ENCODE assay signal across 3 cellular contexts in genomic region chr5:156848447-156848846, GRCh38. TPM values are rescaled to one million over a fixed set of nuclear protein-coding genes. Genes with fewer than 3 reads are reported as not detected.
"Had no signal": no experiment of that assay in that cellular context is flagged by ENCODE, and none has a peak within 500 bp of the region (broad histone marks: within the 10 kb centered on the region; RNA-seq: fewer than 3 reads in every experiment).

No MANE protein-coding gene starts in this region.

RNA-seq across cellular contexts. Expression of gene PPP1R2B, which starts 1.6 kb away (rescaled TPM):
- total RNA-seq: activated CD4-positive, alpha-beta memory T cell treated with anti-CD3 and anti-CD28 coated beads, Interleukin-2, amount 10 ng/mL, durations not matched to agents 7 days and 5 days; activated CD8-positive, alpha-beta memory T cell treated with anti-CD3 and anti-CD28 coated beads, Interleukin-2, amount 10 ng/mL, durations not matched to agents 7 days and 5 days; WTC11 had no signal
